In genomic region chr7:87013841-87014191, GRCh38 we compare ENCODE assay signal across 17 cellular contexts. TPM values are rescaled to one million over a fixed set of nuclear protein-coding genes. Genes with fewer than 3 reads are reported as not detected.
DNase-seq lines count a peak whose midpoint lies in the region; ATAC-seq and TF ChIP-seq lines count a peak whose summit lies in the region.
"Had no signal": no experiment of that assay in that cellular context is flagged by ENCODE, and none has a peak within 500 bp of the region (broad histone marks: within the 10 kb centered on the region; RNA-seq: fewer than 3 reads in every experiment).

No MANE protein-coding gene starts in this region.

- no peak overlapping the region for H3K9ac ChIP-seq in endodermal cell (ENCODE audit: extremely low read depth, low read length, poor library complexity, severe bottlenecking)

- H3K4me3 ChIP-seq in endodermal cell (ENCODE audit: low read length) = no peak overlapping the region
- H3K4me3 ChIP-seq: GM23338 had no signal

- no peaks in the 10 kb centered on the region for H3K27me3 ChIP-seq in endodermal cell (ENCODE audit: control insufficient read depth, insufficient read depth, low read length, poor library complexity, severe bottlenecking)

- H3K9me3 Mint-ChIP-seq in endodermal cell = no peaks in the 10 kb centered on the region
- H3K9me3 Mint-ChIP-seq: CD4-positive, alpha-beta T cell; GM23338; HFFc6 had no signal

- H3K27ac Mint-ChIP-seq in endodermal cell = no peak overlapping the region
- H3K27ac Mint-ChIP-seq: B cell; CD4-positive, alpha-beta T cell; GM23338; HFFc6 had no signal

- no peak overlapping the region for H3K27ac ChIP-seq in endodermal cell (ENCODE audit: low read depth, low read length)

- peaks cover 2% of the 10 kb centered on the region for H3K36me3 Mint-ChIP-seq in endodermal cell (ENCODE audit: low read depth)

- H3K4me3 Mint-ChIP-seq in endodermal cell = no peak overlapping the region
- H3K4me3 Mint-ChIP-seq: B cell; CD4-positive, alpha-beta T cell; GM23338; HFFc6 had no signal

- peaks cover 18% of the 10 kb centered on the region for H3K4me1 Mint-ChIP-seq in endodermal cell
- H3K4me1 Mint-ChIP-seq: B cell had no signal

- ATAC-seq in HG02642 (IDR thresholded peaks at IDR 0.05; ENCODE audit: poor library complexity, unreplicated experiment) = no peak
- no peak for ATAC-seq in omental fat pad (ENCODE audit: low FRiP score)
- ATAC-seq: GM23338 had no signal

- TF ChIP-seq CTCF in endodermal cell (conservative IDR thresholded peaks at IDR 0.05) (peak; percentile 29), omental fat pad (IDR thresholded peaks at IDR 0.05) (no peak)

- WGBS in endodermal cell (ENCODE audit: insufficient coverage in 1 of 2, insufficient read length in 1 of 2), 2 experiments = 93 to 100% methylated on average over 1 to 2 of the region's 2 CpGs

- POLR2A ChIA-PET in HEK293T (lab: Yijun Ruan, JAX) = no interaction called here

- CTCF ChIA-PET in HEK293T (lab: Yijun Ruan, JAX) = no interaction called here

- peaks cover 6% of the 10 kb centered on the region for H3K4me1 ChIP-seq in endodermal cell (ENCODE audit: control insufficient read depth, insufficient read depth, low read length)

- H3K36me3 ChIP-seq in endodermal cell (ENCODE audit: control insufficient read depth, insufficient read depth, low read length) = no peaks in the 10 kb centered on the region

- peak; percentile 18 for DNase-seq in NCI-H748 (lab: John Stamatoyannopoulos, UW; ENCODE audit: unreplicated experiment)
- no peak for DNase-seq in NCI-H748 treated with DMSO at 0.1 percent for 48 hours (lab: John Stamatoyannopoulos, UW)
- DNase-seq in HEK293T (ENCODE audit: extremely low spot score) = no peak
- DNase-seq in NCI-H69 (lab: John Stamatoyannopoulos, UW) = peak; percentile 19
- DNase-seq in endodermal cell = no peak
- DNase-seq in omental fat pad (ENCODE audit: low spot score) = no peak
- DNase-seq: C1 segment of cervical spinal cord; Calu3; CD4-positive, alpha-beta T cell; DMS 273 treated with DMSO at 0.1 percent for 48 hours; DMS79 treated with DMSO at 0.1 percent for 48 hours; EL; H7; HFFc6 had no signal

- H3K9me3 ChIP-seq in endodermal cell (ENCODE audit: control insufficient read depth, low read length) = no peaks in the 10 kb centered on the region

- no peaks in the 10 kb centered on the region for H3K27me3 Mint-ChIP-seq in endodermal cell (ENCODE audit: insufficient read depth)
- H3K27me3 Mint-ChIP-seq: B cell had no signal

TF ChIP-seq in HEK293T, 16 proteins besides CTCF, POLR2A, EP300 and RAD21:
- TF ChIP-seq SP1 (IDR thresholded peaks at IDR 0.05) (no peak), ZNF384 (IDR thresholded peaks at IDR 0.05) (0 out of 2 replicates have a peak, but pooled peaks have one; percentile 21)

RNA-seq across cellular contexts. Expression of gene ELAPOR2, which starts 45.6 kb away (rescaled TPM):
- total RNA-seq in endodermal cell = 10 to 100 TPM; 67.2 to 75.7 TPM
- 69.3 TPM for polyA plus RNA-seq in endodermal cell (2013, experiment 1 of 2)
- polyA plus RNA-seq in endodermal cell (2013, experiment 2 of 2) = 59.2 TPM
- total RNA-seq in omental fat pad = 10 to 100 TPM; 18.7 to 34.5 (median 19.0) TPM

Comparison
In these comparisons a context has a peak if more than half of its experiments do, and no peak if none do; other contexts are left out.
1. DNase-seq: peak in NCI-H748 (single experiment) and NCI-H69 (single experiment); none in NCI-H748 treated with DMSO at 0.1 percent for 48 hours (single experiment), HEK293T (single experiment), endodermal cell (single experiment) and omental fat pad (single experiment).